In the genomic region with DNA sequence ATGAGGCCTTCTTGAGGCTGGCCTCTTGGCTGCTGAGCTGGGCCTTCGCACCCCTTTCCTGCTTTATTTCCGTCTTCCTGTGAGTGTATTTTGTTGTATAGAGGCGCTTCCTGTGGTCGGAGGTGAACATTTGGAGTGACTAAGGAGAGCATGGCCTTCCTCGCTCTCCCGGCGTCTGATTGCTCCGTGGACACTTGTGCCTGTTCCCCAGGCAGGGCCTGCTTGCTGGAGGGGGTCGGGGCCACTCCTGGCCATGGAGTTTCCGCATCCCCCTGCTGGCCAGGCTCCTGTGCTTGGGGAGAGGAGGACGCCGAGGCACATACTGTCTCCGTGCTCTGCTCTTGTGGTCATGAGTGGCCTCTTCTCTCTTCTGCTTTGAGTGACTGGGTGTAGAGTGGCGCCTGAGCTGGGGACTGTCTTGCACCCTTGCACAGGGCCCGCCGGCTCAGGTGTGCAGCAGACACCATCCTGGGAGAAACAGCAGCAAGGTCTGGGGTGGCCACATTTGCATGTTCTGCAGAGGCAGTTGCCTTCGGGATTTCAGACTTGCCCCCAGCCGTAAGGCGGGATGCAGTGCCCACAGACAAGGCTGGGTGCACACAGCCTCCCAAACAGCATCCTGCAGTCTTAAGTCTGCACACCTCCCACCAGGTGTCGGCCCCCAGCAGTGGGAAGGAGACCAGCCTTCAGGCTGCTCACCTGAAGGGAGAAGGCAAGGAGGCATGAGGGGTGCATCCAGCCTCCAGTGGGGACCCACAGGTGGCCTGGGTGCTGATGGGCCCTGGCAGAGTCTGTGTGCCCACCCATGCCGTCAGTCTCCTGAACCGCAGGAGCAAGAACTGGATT, we compare ENCODE assay signal across 11 cellular contexts. TPM values are rescaled to one million over a fixed set of nuclear protein-coding genes. Genes with fewer than 3 reads are reported as not detected.
DNase-seq lines count a peak whose midpoint lies in the region; ATAC-seq lines count a peak whose summit lies in the region.
"Had no signal": no experiment of that assay in that cellular context is flagged by ENCODE, and none has a peak within 500 bp of the region (broad histone marks: within the 10 kb centered on the region; RNA-seq: fewer than 3 reads in every experiment).

No MANE protein-coding gene starts in this region.

- no peaks in the 10 kb centered on the region for H3K27me3 ChIP-seq in naive thymus-derived CD4-positive, alpha-beta T cell (ENCODE audit: control insufficient read depth in 2 of 2, insufficient read depth in 2 of 2, low read length in 2 of 2)
- H3K27me3 ChIP-seq: sigmoid colon had no signal

- H3K4me3 Mint-ChIP-seq in stimulated activated naive CD8-positive, alpha-beta T cell treated with anti-CD3 and anti-CD28 coated beads, Interleukin-15, Interleukin-2, amounts not matched to agents 100 ng/mL and 50 ng/mL, for 24 hours, result peak overlapping the region; percentile 62
- peak overlapping the region; percentile 75 to 94 (median 85) for H3K4me3 Mint-ChIP-seq in naive thymus-derived CD4-positive, alpha-beta T cell

- H3K4me1 Mint-ChIP-seq in stimulated activated naive CD8-positive, alpha-beta T cell treated with anti-CD3 and anti-CD28 coated beads, Interleukin-15, Interleukin-2, amounts not matched to agents 100 ng/mL and 50 ng/mL, for 24 hours (ENCODE audit: low read depth), result peaks cover 98% of the 10 kb centered on the region
- peaks cover 82 to 100% (median 97%) of the 10 kb centered on the region in 7 donors for H3K4me1 Mint-ChIP-seq in naive thymus-derived CD4-positive, alpha-beta T cell

- H3K9me3 ChIP-seq in naive thymus-derived CD4-positive, alpha-beta T cell (ENCODE audit: control insufficient read depth in 2 of 3, low read length in 3 of 3), result no peaks in the 10 kb centered on the region
- H3K9me3 ChIP-seq: sigmoid colon had no signal

- H3K36me3 ChIP-seq in naive thymus-derived CD4-positive, alpha-beta T cell (ENCODE audit: control insufficient read depth in 2 of 3, insufficient read depth in 3 of 3, low read length in 3 of 3), result peaks cover 0 to 2% (median 0%) of the 10 kb centered on the region in 3 experiments
- H3K36me3 ChIP-seq: sigmoid colon had no signal

- CTCF ChIA-PET in naive thymus-derived CD4-positive, alpha-beta T cell (lab: Charles Lee), result interaction anchor here (0.8 to 1.9 kb wide), 5 partner anchors 14 to 146 kb away, joined by 3 to 5 read pairs (median 4); no protein-coding TSS in a partner anchor

- intact Hi-C loops in naive thymus-derived CD4-positive, alpha-beta T cell (cut with micrococcal nuclease), result no loop called here

- POLR2A ChIA-PET in naive thymus-derived CD4-positive, alpha-beta T cell (lab: Charles Lee), result interaction anchor here (0.6 to 21.3 kb wide), 9 partner anchors 9 to 501 kb away, joined by 3 to 529 read pairs (median 5); partner anchors contain the start of gene KLF13

- H3K4me1 ChIP-seq in naive thymus-derived CD4-positive, alpha-beta T cell (ENCODE audit: control insufficient read depth in 2 of 2, insufficient read depth in 2 of 2, low read length in 2 of 2), result peaks cover 98 to 100% of the 10 kb centered on the region in 2 donors

- peak overlapping the region; percentile 42 for H3K4me3 ChIP-seq in naive thymus-derived CD4-positive, alpha-beta T cell (ENCODE audit: low read length)
- H3K4me3 ChIP-seq: sigmoid colon had no signal

- no peaks in the 10 kb centered on the region for H3K9me3 Mint-ChIP-seq in stimulated activated naive CD8-positive, alpha-beta T cell treated with anti-CD3 and anti-CD28 coated beads, Interleukin-15, Interleukin-2, amounts not matched to agents 100 ng/mL and 50 ng/mL, for 24 hours
- H3K9me3 Mint-ChIP-seq in naive thymus-derived CD4-positive, alpha-beta T cell, result no peaks in the 10 kb centered on the region

- no peak for DNase-seq in stimulated activated naive CD8-positive, alpha-beta T cell treated with anti-CD3 and anti-CD28 coated beads, Interleukin-15, Interleukin-2, amounts not matched to agents 100 U/mL and 50 U/mL, for 24 hours
- DNase-seq in naive thymus-derived CD4-positive, alpha-beta T cell, result no peak
- DNase-seq: NCI-H1436; sigmoid colon; stimulated activated naive CD4-positive, alpha-beta T cell treated with Interleukin-2 at 50 U/mL for 16 hours had no signal

- ATAC-seq in stimulated activated naive CD8-positive, alpha-beta T cell treated with anti-CD3 and anti-CD28 coated beads, Interleukin-15, Interleukin-2, amounts not matched to agents 100 U/mL and 50 U/mL, for 24 hours, result no peak
- ATAC-seq in naive thymus-derived CD4-positive, alpha-beta T cell, result no peak
- ATAC-seq in HG02610 (IDR thresholded peaks at IDR 0.05; ENCODE audit: unreplicated experiment) (no peak), HG03135 (IDR thresholded peaks at IDR 0.05; ENCODE audit: unreplicated experiment) (no peak), GM18867 (IDR thresholded peaks at IDR 0.05; ENCODE audit: unreplicated experiment) (no peak), GM19467 (IDR thresholded peaks at IDR 0.05; ENCODE audit: unreplicated experiment) (no peak)

- H3K27ac Mint-ChIP-seq in stimulated activated naive CD8-positive, alpha-beta T cell treated with anti-CD3 and anti-CD28 coated beads, Interleukin-15, Interleukin-2, amounts not matched to agents 100 ng/mL and 50 ng/mL, for 24 hours, result peak overlapping the region; percentile 80
- H3K27ac Mint-ChIP-seq in naive thymus-derived CD4-positive, alpha-beta T cell, result peak overlapping the region; percentile 92 to 99 (median 97)

- H3K27ac ChIP-seq in angular gyrus (ENCODE audit: low read depth, low read length), result peak overlapping the region; percentile 57
- peak overlapping the region; percentile 94 for H3K27ac ChIP-seq in naive thymus-derived CD4-positive, alpha-beta T cell (ENCODE audit: low read depth, low read length)

- H3K36me3 Mint-ChIP-seq in stimulated activated naive CD8-positive, alpha-beta T cell treated with anti-CD3 and anti-CD28 coated beads, Interleukin-15, Interleukin-2, amounts not matched to agents 100 ng/mL and 50 ng/mL, for 24 hours (ENCODE audit: low read depth), result peaks cover 15% of the 10 kb centered on the region
- peaks cover 0 to 21% (median 0%) of the 10 kb centered on the region in 5 donors for H3K36me3 Mint-ChIP-seq in naive thymus-derived CD4-positive, alpha-beta T cell

- no peaks in the 10 kb centered on the region for H3K27me3 Mint-ChIP-seq in stimulated activated naive CD8-positive, alpha-beta T cell treated with anti-CD3 and anti-CD28 coated beads, Interleukin-15, Interleukin-2, amounts not matched to agents 100 ng/mL and 50 ng/mL, for 24 hours
- H3K27me3 Mint-ChIP-seq in naive thymus-derived CD4-positive, alpha-beta T cell, result no peaks in the 10 kb centered on the region

RNA-seq across cellular contexts. Expression of gene KLF13, which starts 16.4 kb away (rescaled TPM):
- total RNA-seq in naive thymus-derived CD4-positive, alpha-beta T cell, result 100 to 1,000 TPM; 175 to 256 (median 199) TPM
- 10 to 100 TPM; 42.4 to 53.7 TPM for polyA plus RNA-seq in naive thymus-derived CD4-positive, alpha-beta T cell
